22 cellular contexts compared by ENCODE assay signal in genomic region chr3:12461097-12461649, GRCh38. TPM values are rescaled to one million over a fixed set of nuclear protein-coding genes. Genes with fewer than 3 reads are reported as not detected.
DNase-seq lines count a peak whose midpoint lies in the region; ATAC-seq and TF ChIP-seq lines count a peak whose summit lies in the region.
"Had no signal": no experiment of that assay in that cellular context is flagged by ENCODE, and none has a peak within 500 bp of the region (broad histone marks: within the 10 kb centered on the region; RNA-seq: fewer than 3 reads in every experiment).

No MANE protein-coding gene starts in this region.

- no peaks in the 10 kb centered on the region for H3K27me3 Mint-ChIP-seq in activated CD8-positive, alpha-beta T cell treated with anti-CD3 and anti-CD28 coated beads for 36 hours
- no peaks in the 10 kb centered on the region for H3K27me3 Mint-ChIP-seq in activated CD8-positive, alpha-beta T cell treated with anti-CD3 and anti-CD28 coated beads, Interleukin-2, amount 10 ng/mL, durations not matched to agents 7 days and 5 days (ENCODE audit: low read depth)
- no peaks in the 10 kb centered on the region for H3K27me3 Mint-ChIP-seq in activated naive CD8-positive, alpha-beta T cell treated with anti-CD3 and anti-CD28 coated beads, Interleukin-2, amount 50 U/mL, for 24 hours
- H3K27me3 Mint-ChIP-seq: activated naive CD4-positive, alpha-beta T cell treated with anti-CD3 and anti-CD28 coated beads, Interleukin-2, amount 50 U/mL, for 24 hours; central memory CD8-positive, alpha-beta T cell had no signal

- H3K36me3 Mint-ChIP-seq in activated CD8-positive, alpha-beta T cell treated with anti-CD3 and anti-CD28 coated beads for 36 hours (ENCODE audit: low read depth), result no peaks in the 10 kb centered on the region
- H3K36me3 Mint-ChIP-seq in activated CD8-positive, alpha-beta T cell treated with anti-CD3 and anti-CD28 coated beads, Interleukin-2, amount 10 ng/mL, durations not matched to agents 7 days and 5 days (ENCODE audit: low read depth), result no peaks in the 10 kb centered on the region
- no peaks in the 10 kb centered on the region for H3K36me3 Mint-ChIP-seq in activated naive CD8-positive, alpha-beta T cell treated with anti-CD3 and anti-CD28 coated beads, Interleukin-2, amount 50 U/mL, for 24 hours (ENCODE audit: low read depth)
- H3K36me3 Mint-ChIP-seq in stimulated activated effector memory CD8-positive, alpha-beta T cell treated with anti-CD3 and anti-CD28 coated beads, Interleukin-12 subunit alpha, Interleukin-12 subunit beta, amount 100 ng/mL, for 72 hours, result no peaks in the 10 kb centered on the region
- H3K36me3 Mint-ChIP-seq: activated naive CD4-positive, alpha-beta T cell treated with anti-CD3 and anti-CD28 coated beads, Interleukin-2, amount 50 U/mL, for 24 hours had no signal

- POLR2A ChIA-PET in activated CD8-positive, alpha-beta T cell treated with anti-CD3 and anti-CD28 coated beads for 36 hours (lab: Charles Lee), result interaction anchor here (0.9 kb wide), 1 partner anchor 66 kb away, joined by 3 read pairs; no protein-coding TSS in a partner anchor
- POLR2A ChIA-PET in activated CD8-positive, alpha-beta T cell treated with anti-CD3 and anti-CD28 coated beads, Interleukin-2, amount 10 ng/mL, durations not matched to agents 7 days and 5 days (lab: Charles Lee), result interaction anchor here (0.6 kb wide), 1 partner anchor 23 kb away, joined by 3 read pairs; the partner anchor contains the start of gene TSEN2

- H3K4me3 ChIP-seq in HL-60 (replicated peaks; ENCODE audit: insufficient read depth, low read length), result no peak overlapping the region
- H3K4me3 ChIP-seq: dorsolateral prefrontal cortex, lung, psoas muscle, testis, vagina had no signal

- peak overlapping the region; percentile 10 for H3K27ac Mint-ChIP-seq in activated CD8-positive, alpha-beta T cell treated with anti-CD3 and anti-CD28 coated beads for 36 hours
- no peak overlapping the region for H3K27ac Mint-ChIP-seq in activated CD8-positive, alpha-beta T cell treated with anti-CD3 and anti-CD28 coated beads, Interleukin-2, amount 10 ng/mL, durations not matched to agents 7 days and 5 days
- H3K27ac Mint-ChIP-seq in activated naive CD8-positive, alpha-beta T cell treated with anti-CD3 and anti-CD28 coated beads, Interleukin-2, amount 50 U/mL, for 24 hours, result peak overlapping the region; percentile 15
- no peak overlapping the region for H3K27ac Mint-ChIP-seq in stimulated activated effector memory CD8-positive, alpha-beta T cell treated with anti-CD3 and anti-CD28 coated beads, Interleukin-12 subunit alpha, Interleukin-12 subunit beta, amount 100 ng/mL, for 72 hours
- H3K27ac Mint-ChIP-seq: activated naive CD4-positive, alpha-beta T cell treated with anti-CD3 and anti-CD28 coated beads, Interleukin-2, amount 50 U/mL, for 24 hours; H9 had no signal

- intact Hi-C loops in activated CD8-positive, alpha-beta T cell treated with anti-CD3 and anti-CD28 coated beads for 36 hours (cut with micrococcal nuclease), result no loop called here

- DNase-seq in activated CD8-positive, alpha-beta T cell treated with anti-CD3 and anti-CD28 coated beads for 36 hours, result peak; percentile 67
- DNase-seq in activated CD8-positive, alpha-beta T cell treated with anti-CD3 and anti-CD28 coated beads, Interleukin-2, amount 10 ng/mL, durations not matched to agents 7 days and 5 days, result no peak
- DNase-seq in HL-60 (ENCODE audit: low read depth in 1 of 2, low spot score in 1 of 2) (no peak), NCI-H1436 treated with DMSO at 0.1 percent for 48 hours (lab: John Stamatoyannopoulos, UW) (no peak), glomerular visceral epithelial cell (ENCODE audit: extremely low spot score) (no peak)
- DNase-seq in activated naive CD8-positive, alpha-beta T cell treated with anti-CD3 and anti-CD28 coated beads, Interleukin-2, amount 50 U/mL, for 24 hours, result peak; percentile 53
- DNase-seq in stimulated activated effector memory CD8-positive, alpha-beta T cell treated with anti-CD3 and anti-CD28 coated beads, Interleukin-12 subunit alpha, Interleukin-12 subunit beta, amount 100 ng/mL, for 72 hours (ENCODE audit: low spot score in 2 of 2), result no peak
- DNase-seq: activated CD4-positive, CD25-positive, alpha-beta regulatory T cell; dorsolateral prefrontal cortex; glutamatergic neuron; H9; NCI-H1092 treated with DMSO at 0.1 percent for 48 hours; NCI-H2029 treated with DMSO at 0.1 percent for 48 hours; NCI-H774; psoas muscle; T-helper 9 cell; testis had no signal

- peak overlapping the region; percentile 66 for H3K27ac ChIP-seq in HL-60 (replicated peaks)
- H3K27ac ChIP-seq: dorsolateral prefrontal cortex, testis, vagina had no signal

- no peaks in the 10 kb centered on the region for H3K27me3 ChIP-seq in HL-60 (ENCODE audit: insufficient read depth, poor library complexity, severe bottlenecking)
- H3K27me3 ChIP-seq: dorsolateral prefrontal cortex, testis, vagina had no signal

- no peaks in the 10 kb centered on the region for H3K9me3 Mint-ChIP-seq in activated CD8-positive, alpha-beta T cell treated with anti-CD3 and anti-CD28 coated beads for 36 hours
- H3K9me3 Mint-ChIP-seq in activated CD8-positive, alpha-beta T cell treated with anti-CD3 and anti-CD28 coated beads, Interleukin-2, amount 10 ng/mL, durations not matched to agents 7 days and 5 days (ENCODE audit: insufficient read depth), result no peaks in the 10 kb centered on the region
- H3K9me3 Mint-ChIP-seq in activated naive CD8-positive, alpha-beta T cell treated with anti-CD3 and anti-CD28 coated beads, Interleukin-2, amount 50 U/mL, for 24 hours, result no peaks in the 10 kb centered on the region
- H3K9me3 Mint-ChIP-seq in stimulated activated effector memory CD8-positive, alpha-beta T cell treated with anti-CD3 and anti-CD28 coated beads, Interleukin-12 subunit alpha, Interleukin-12 subunit beta, amount 100 ng/mL, for 72 hours, result no peaks in the 10 kb centered on the region
- H3K9me3 Mint-ChIP-seq: activated naive CD4-positive, alpha-beta T cell treated with anti-CD3 and anti-CD28 coated beads, Interleukin-2, amount 50 U/mL, for 24 hours; central memory CD8-positive, alpha-beta T cell; H9 had no signal

- H3K4me1 Mint-ChIP-seq in activated CD8-positive, alpha-beta T cell treated with anti-CD3 and anti-CD28 coated beads for 36 hours (ENCODE audit: low read depth), result peaks cover 19% of the 10 kb centered on the region
- peaks cover 6% of the 10 kb centered on the region for H3K4me1 Mint-ChIP-seq in activated CD8-positive, alpha-beta T cell treated with anti-CD3 and anti-CD28 coated beads, Interleukin-2, amount 10 ng/mL, durations not matched to agents 7 days and 5 days (ENCODE audit: low read depth)
- H3K4me1 Mint-ChIP-seq in activated naive CD8-positive, alpha-beta T cell treated with anti-CD3 and anti-CD28 coated beads, Interleukin-2, amount 50 U/mL, for 24 hours, result peaks cover 24% of the 10 kb centered on the region
- peaks cover 16% of the 10 kb centered on the region for H3K4me1 Mint-ChIP-seq in stimulated activated effector memory CD8-positive, alpha-beta T cell treated with anti-CD3 and anti-CD28 coated beads, Interleukin-12 subunit alpha, Interleukin-12 subunit beta, amount 100 ng/mL, for 72 hours

- peak; percentile 72 for ATAC-seq in activated CD8-positive, alpha-beta T cell treated with anti-CD3 and anti-CD28 coated beads for 36 hours
- no peak for ATAC-seq in activated CD8-positive, alpha-beta T cell treated with anti-CD3 and anti-CD28 coated beads, Interleukin-2, amount 10 ng/mL, durations not matched to agents 7 days and 5 days
- ATAC-seq in activated naive CD8-positive, alpha-beta T cell treated with anti-CD3 and anti-CD28 coated beads, Interleukin-2, amount 50 U/mL, for 24 hours, result peak; percentile 86
- peak; percentile 44 for ATAC-seq in stimulated activated effector memory CD8-positive, alpha-beta T cell treated with anti-CD3 and anti-CD28 coated beads, Interleukin-12 subunit alpha, Interleukin-12 subunit beta, amount 100 ng/mL, for 72 hours
- no peak for ATAC-seq in HG03442 (IDR thresholded peaks at IDR 0.05; ENCODE audit: unreplicated experiment)

- no peak overlapping the region for H3K4me3 Mint-ChIP-seq in activated CD8-positive, alpha-beta T cell treated with anti-CD3 and anti-CD28 coated beads for 36 hours
- H3K4me3 Mint-ChIP-seq in activated CD8-positive, alpha-beta T cell treated with anti-CD3 and anti-CD28 coated beads, Interleukin-2, amount 10 ng/mL, durations not matched to agents 7 days and 5 days, result no peak overlapping the region
- H3K4me3 Mint-ChIP-seq in activated naive CD8-positive, alpha-beta T cell treated with anti-CD3 and anti-CD28 coated beads, Interleukin-2, amount 50 U/mL, for 24 hours, result no peak overlapping the region
- no peak overlapping the region for H3K4me3 Mint-ChIP-seq in stimulated activated effector memory CD8-positive, alpha-beta T cell treated with anti-CD3 and anti-CD28 coated beads, Interleukin-12 subunit alpha, Interleukin-12 subunit beta, amount 100 ng/mL, for 72 hours
- H3K4me3 Mint-ChIP-seq: activated naive CD4-positive, alpha-beta T cell treated with anti-CD3 and anti-CD28 coated beads, Interleukin-2, amount 50 U/mL, for 24 hours; central memory CD8-positive, alpha-beta T cell; H9 had no signal

- no peak for TF ChIP-seq CTCF in activated CD8-positive, alpha-beta T cell treated with anti-CD3 and anti-CD28 coated beads for 36 hours (IDR thresholded peaks at IDR 0.05)
- TF ChIP-seq CTCF in HL-60 (IDR thresholded peaks at IDR 0.05; ENCODE audit: insufficient read depth, low read length), result no peak

- CTCF ChIA-PET in activated CD8-positive, alpha-beta T cell treated with anti-CD3 and anti-CD28 coated beads for 36 hours (lab: Charles Lee), result interaction anchor here (0.9 to 3.0 kb wide), 4 partner anchors 10 to 342 kb away, joined by 3 to 15 read pairs (median 4); no protein-coding TSS in a partner anchor
- CTCF ChIA-PET in activated CD8-positive, alpha-beta T cell treated with anti-CD3 and anti-CD28 coated beads, Interleukin-2, amount 10 ng/mL, durations not matched to agents 7 days and 5 days (lab: Charles Lee), result interaction anchor here (1.2 to 1.3 kb wide), 2 partner anchors 9 to 19 kb away, joined by 3 to 5 read pairs; no protein-coding TSS in a partner anchor

RNA-seq across cellular contexts. Expression of gene TSEN2, which starts 23.1 kb away (rescaled TPM):
- total RNA-seq in activated CD8-positive, alpha-beta T cell treated with anti-CD3 and anti-CD28 coated beads for 36 hours, result 10 to 100 TPM; 19.4 to 21.4 TPM
- total RNA-seq in activated CD8-positive, alpha-beta T cell treated with anti-CD3 and anti-CD28 coated beads, Interleukin-2, amount 10 ng/mL, durations not matched to agents 7 days and 5 days, result 10 to 100 TPM in 1 of 2 experiments, 1 to 10 TPM in 1; 9.4 to 10.7 TPM

Comparison
In these comparisons a context has a peak if more than half of its experiments do, and no peak if none do; other contexts are left out.
1. ATAC-seq: peak in activated CD8-positive, alpha-beta T cell treated with anti-CD3 and anti-CD28 coated beads for 36 hours (single experiment), activated naive CD8-positive, alpha-beta T cell treated with anti-CD3 and anti-CD28 coated beads, Interleukin-2, amount 50 U/mL, for 24 hours (single experiment) and stimulated activated effector memory CD8-positive, alpha-beta T cell treated with anti-CD3 and anti-CD28 coated beads, Interleukin-12 subunit alpha, Interleukin-12 subunit beta, amount 100 ng/mL, for 72 hours (single experiment); none in activated CD8-positive, alpha-beta T cell treated with anti-CD3 and anti-CD28 coated beads, Interleukin-2, amount 10 ng/mL, durations not matched to agents 7 days and 5 days (single experiment) and HG03442 (single experiment).
2. DNase-seq: peak in activated CD8-positive, alpha-beta T cell treated with anti-CD3 and anti-CD28 coated beads for 36 hours (single experiment) and activated naive CD8-positive, alpha-beta T cell treated with anti-CD3 and anti-CD28 coated beads, Interleukin-2, amount 50 U/mL, for 24 hours (single experiment); none in activated CD8-positive, alpha-beta T cell treated with anti-CD3 and anti-CD28 coated beads, Interleukin-2, amount 10 ng/mL, durations not matched to agents 7 days and 5 days (single experiment), HL-60 (0 of 2), stimulated activated effector memory CD8-positive, alpha-beta T cell treated with anti-CD3 and anti-CD28 coated beads, Interleukin-12 subunit alpha, Interleukin-12 subunit beta, amount 100 ng/mL, for 72 hours (0 of 2), NCI-H1436 treated with DMSO at 0.1 percent for 48 hours (single experiment) and glomerular visceral epithelial cell (single experiment).
3. H3K27ac Mint-ChIP-seq: peak in activated CD8-positive, alpha-beta T cell treated with anti-CD3 and anti-CD28 coated beads for 36 hours (single experiment) and activated naive CD8-positive, alpha-beta T cell treated with anti-CD3 and anti-CD28 coated beads, Interleukin-2, amount 50 U/mL, for 24 hours (single experiment); none in activated CD8-positive, alpha-beta T cell treated with anti-CD3 and anti-CD28 coated beads, Interleukin-2, amount 10 ng/mL, durations not matched to agents 7 days and 5 days (single experiment) and stimulated activated effector memory CD8-positive, alpha-beta T cell treated with anti-CD3 and anti-CD28 coated beads, Interleukin-12 subunit alpha, Interleukin-12 subunit beta, amount 100 ng/mL, for 72 hours (single experiment).